In genomic region chr6:42509765-42510164, GRCh38 we compare ENCODE assay signal across 20 cellular contexts. TPM values are rescaled to one million over a fixed set of nuclear protein-coding genes. Genes with fewer than 3 reads are reported as not detected.
DNase-seq lines count a peak whose midpoint lies in the region; ATAC-seq and TF ChIP-seq lines count a peak whose summit lies in the region.
"Had no signal": no experiment of that assay in that cellular context is flagged by ENCODE, and none has a peak within 500 bp of the region (broad histone marks: within the 10 kb centered on the region; RNA-seq: fewer than 3 reads in every experiment).

No MANE protein-coding gene starts in this region.

- H3K27ac Mint-ChIP-seq in activated naive CD4-positive, alpha-beta T cell treated with anti-CD3 and anti-CD28 coated beads, Interleukin-2, amount 50 U/mL, for 72 hours: no peak overlapping the region
- H3K27ac Mint-ChIP-seq in T-helper 2 cell treated with Interferon-gamma antibody and Interleukin-4, amounts not matched to agents 5 μg/mL and 100 μg/mL, for 36 hours: no peak overlapping the region
- H3K27ac Mint-ChIP-seq: activated naive CD4-positive, alpha-beta T cell treated with anti-CD3 and anti-CD28 coated beads, Interleukin-2, amount 10 ng/mL, durations not matched to agents 7 days and 5 days; brain; CD4-positive, CD25-positive, alpha-beta regulatory T cell had no signal

- peak overlapping the region; percentile 77 to 84 for H3K27ac ChIP-seq in uterus
- H3K27ac ChIP-seq: left ventricle myocardium inferior had no signal

- ATAC-seq in activated naive CD4-positive, alpha-beta T cell treated with anti-CD3 and anti-CD28 coated beads, Interleukin-2, amount 50 U/mL, for 72 hours: peak; percentile 41 to 89
- peak; percentile 39 for ATAC-seq in GM18858 (IDR thresholded peaks at IDR 0.05; ENCODE audit: unreplicated experiment)

- H3K27me3 Mint-ChIP-seq in T-helper 2 cell treated with Interferon-gamma antibody and Interleukin-4, amounts not matched to agents 5 μg/mL and 100 μg/mL, for 36 hours (ENCODE audit: low read depth): no peaks in the 10 kb centered on the region
- H3K27me3 Mint-ChIP-seq: activated naive CD4-positive, alpha-beta T cell treated with anti-CD3 and anti-CD28 coated beads, Interleukin-2, amount 10 ng/mL, durations not matched to agents 7 days and 5 days; CD4-positive, CD25-positive, alpha-beta regulatory T cell had no signal

- H3K36me3 ChIP-seq in uterus: no peaks in the 10 kb centered on the region
- H3K36me3 ChIP-seq: HAP-1, left ventricle myocardium inferior, MG63 had no signal

- no peak for TF ChIP-seq POLR2A in uterus (IDR thresholded peaks at IDR 0.05)

- no peak for TF ChIP-seq CTCF in uterus (IDR thresholded peaks at IDR 0.05)

- H3K27me3 ChIP-seq in uterus: no peaks in the 10 kb centered on the region
- H3K27me3 ChIP-seq: MG63 had no signal

- peaks cover 2% of the 10 kb centered on the region for H3K4me1 Mint-ChIP-seq in T-helper 2 cell treated with Interferon-gamma antibody and Interleukin-4, amounts not matched to agents 5 μg/mL and 100 μg/mL, for 36 hours (ENCODE audit: low read depth)
- H3K4me1 Mint-ChIP-seq: activated naive CD4-positive, alpha-beta T cell treated with anti-CD3 and anti-CD28 coated beads, Interleukin-2, amount 10 ng/mL, durations not matched to agents 7 days and 5 days; brain had no signal

- DNase-seq in activated naive CD4-positive, alpha-beta T cell treated with anti-CD3 and anti-CD28 coated beads, Interleukin-2, amount 50 U/mL, for 72 hours (ENCODE audit: low spot score in 2 of 2): no peak
- DNase-seq in activated naive CD4-positive, alpha-beta T cell treated with anti-CD3 and anti-CD28 coated beads, Interleukin-2, amount 50 U/mL, for 16 hours: no peak
- DNase-seq in T-helper 2 cell treated with Interferon-gamma antibody and Interleukin-4, amounts not matched to agents 5 μg/mL and 100 μg/mL, for 36 hours (ENCODE audit: low spot score): peak; percentile 20
- DNase-seq in uterus (no peak), NCI-H1048 (lab: John Stamatoyannopoulos, UW) (no peak), anterior cingulate cortex (lab: John Stamatoyannopoulos, UW) (no peak)
- DNase-seq: activated CD4-positive, CD25-positive, alpha-beta regulatory T cell; activated naive CD4-positive, alpha-beta T cell treated with anti-CD3 and anti-CD28 coated beads, Interleukin-2, amount 10 ng/mL, durations not matched to agents 7 days and 5 days; CD4-positive, CD25-positive, alpha-beta regulatory T cell; DMS153; glutamatergic neuron; left ventricle myocardium inferior; MG63; NCI-H2029; small intestine; stimulated activated CD8-positive, alpha-beta memory T cell treated with anti-CD3 and anti-CD28 coated beads, Interleukin-4, amount 100 ng/mL, for 48 hours; T-helper 9 cell had no signal

- intact Hi-C loops in uterus (cut with DNase I; ENCODE audit: low total_unique reads): no loop called here

- peaks cover 0 to 2% of the 10 kb centered on the region in 2 donors for H3K4me1 ChIP-seq in uterus
- H3K4me1 ChIP-seq: left ventricle myocardium inferior had no signal

- no peaks in the 10 kb centered on the region for H3K9me3 ChIP-seq in uterus
- H3K9me3 ChIP-seq: HAP-1, left ventricle myocardium inferior, MG63 had no signal

- H3K4me3 ChIP-seq in uterus: no peak overlapping the region
- H3K4me3 ChIP-seq: HAP-1, left ventricle myocardium inferior, MG63 had no signal

- H3K4me3 Mint-ChIP-seq in T-helper 2 cell treated with Interferon-gamma antibody and Interleukin-4, amounts not matched to agents 5 μg/mL and 100 μg/mL, for 36 hours: no peak overlapping the region
- H3K4me3 Mint-ChIP-seq: activated naive CD4-positive, alpha-beta T cell treated with anti-CD3 and anti-CD28 coated beads, Interleukin-2, amount 10 ng/mL, durations not matched to agents 7 days and 5 days; brain; CD4-positive, CD25-positive, alpha-beta regulatory T cell had no signal

- H3K9me3 Mint-ChIP-seq in activated naive CD4-positive, alpha-beta T cell treated with anti-CD3 and anti-CD28 coated beads, Interleukin-2, amount 50 U/mL, for 72 hours: peaks cover 0 to 2% of the 10 kb centered on the region in 2 donors
- no peaks in the 10 kb centered on the region for H3K9me3 Mint-ChIP-seq in T-helper 2 cell treated with Interferon-gamma antibody and Interleukin-4, amounts not matched to agents 5 μg/mL and 100 μg/mL, for 36 hours
- H3K9me3 Mint-ChIP-seq: activated naive CD4-positive, alpha-beta T cell treated with anti-CD3 and anti-CD28 coated beads, Interleukin-2, amount 10 ng/mL, durations not matched to agents 7 days and 5 days; brain; CD4-positive, CD25-positive, alpha-beta regulatory T cell had no signal

- no peaks in the 10 kb centered on the region for H3K36me3 Mint-ChIP-seq in activated naive CD4-positive, alpha-beta T cell treated with anti-CD3 and anti-CD28 coated beads, Interleukin-2, amount 50 U/mL, for 72 hours
- no peaks in the 10 kb centered on the region for H3K36me3 Mint-ChIP-seq in T-helper 2 cell treated with Interferon-gamma antibody and Interleukin-4, amounts not matched to agents 5 μg/mL and 100 μg/mL, for 36 hours (ENCODE audit: low read depth)
- H3K36me3 Mint-ChIP-seq: activated naive CD4-positive, alpha-beta T cell treated with anti-CD3 and anti-CD28 coated beads, Interleukin-2, amount 10 ng/mL, durations not matched to agents 7 days and 5 days; brain; CD4-positive, CD25-positive, alpha-beta regulatory T cell had no signal

RNA-seq across cellular contexts. Expression of gene UBR2, which starts 54.1 kb away (rescaled TPM):
- total RNA-seq in activated naive CD4-positive, alpha-beta T cell treated with anti-CD3 and anti-CD28 coated beads, Interleukin-2, amount 50 U/mL, for 72 hours: 10 to 100 TPM; 28.4 to 39.8 TPM
- total RNA-seq in uterus: 10 to 100 TPM; 13.2 to 44.2 (median 29.5) TPM

RNA-seq across cellular contexts. Expression of gene TRERF1, which starts 58.0 kb away (rescaled TPM):
- total RNA-seq in activated naive CD4-positive, alpha-beta T cell treated with anti-CD3 and anti-CD28 coated beads, Interleukin-2, amount 50 U/mL, for 72 hours: 10 to 100 TPM in 1 of 2 donors, 1 to 10 TPM in 1; 3.8 to 28.2 TPM
- total RNA-seq in uterus: 10 to 100 TPM in 2 of 4 donors, 1 to 10 TPM in 2; 3.3 to 16.3 (median 7.2) TPM
